ENCODE assay signal across 8 cellular contexts in the genomic region with DNA sequence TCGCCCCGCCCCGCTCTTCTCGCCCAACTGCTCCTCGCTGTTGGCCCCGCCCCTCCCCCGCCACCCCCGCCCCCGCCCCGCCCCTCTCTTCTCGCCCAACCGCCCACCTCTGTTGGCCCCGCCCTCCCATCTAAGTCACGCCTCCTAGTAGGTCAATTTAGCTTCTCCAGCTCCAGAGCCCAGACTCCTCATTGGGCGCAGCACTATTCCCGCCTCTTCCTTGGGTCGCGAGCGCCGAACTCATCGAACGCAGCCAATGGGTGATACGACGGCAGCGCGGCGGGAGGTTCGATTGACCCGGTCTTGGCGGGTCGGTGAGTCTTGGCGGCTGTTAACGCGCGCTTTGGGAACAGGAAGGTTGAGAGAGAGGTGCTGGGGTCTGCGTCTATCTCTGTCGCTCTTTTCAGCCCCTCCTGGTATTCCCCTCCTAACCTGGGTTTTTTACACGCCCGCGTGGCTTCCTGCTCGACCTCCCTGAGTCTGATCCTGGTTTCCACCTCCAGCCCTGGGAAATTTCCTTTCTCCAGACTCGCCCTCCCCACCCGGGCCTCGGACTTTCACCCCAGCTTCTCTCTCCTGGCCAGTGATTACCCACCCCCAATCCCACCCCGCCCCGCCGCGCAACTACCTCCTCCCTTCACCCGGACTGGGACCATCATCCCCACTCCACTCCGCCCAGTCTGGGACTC.
DNase-seq lines count a peak whose midpoint lies in the region; ATAC-seq and TF ChIP-seq lines count a peak whose summit lies in the region.

A gene (plus strand): TSS at position 331 of the 689 bp plus-strand sequence. CDS start 643 bp downstream, outside the sequence.

- H3K4me1 Mint-ChIP-seq in central memory CD8-positive, alpha-beta T cell: peaks cover 21% of the 10 kb centered on the region

- peaks cover 7% of the 10 kb centered on the region for H3K36me3 Mint-ChIP-seq in central memory CD8-positive, alpha-beta T cell (ENCODE audit: insufficient read depth)

- peak; percentile 93 for ATAC-seq in GM19035 (IDR thresholded peaks at IDR 0.05; ENCODE audit: unreplicated experiment)
- peak; percentile 90 for ATAC-seq in HG03342 (IDR thresholded peaks at IDR 0.05; ENCODE audit: unreplicated experiment)
- peak; percentile 97 for ATAC-seq in central memory CD8-positive, alpha-beta T cell (replicated peaks; ENCODE audit: extremely low read depth, poor library complexity, severe bottlenecking)

- peak within 1 kb of the TSS; percentile 83 for H3K4me3 Mint-ChIP-seq in central memory CD8-positive, alpha-beta T cell

- H3K27ac Mint-ChIP-seq in central memory CD8-positive, alpha-beta T cell (ENCODE audit: low read depth): peak within 1 kb of the TSS; percentile 67

- TF ChIP-seq CTCF in AG09319 (IDR thresholded peaks at IDR 0.05; ENCODE audit: low read depth, low read length): no peak

- no peaks in the 10 kb centered on the region for H3K9me3 Mint-ChIP-seq in central memory CD8-positive, alpha-beta T cell

- DNase-seq in AG09319 (ENCODE audit: extremely low read depth, low read depth) (peak; percentile 98), NCI-H446 (lab: John Stamatoyannopoulos, UW) (peak; percentile 98 to 99), iris pigment epithelial cell (ENCODE audit: low read depth) (peak; percentile 99)
- DNase-seq in activated CD4-positive, CD25-positive, alpha-beta regulatory T cell (lab: John Stamatoyannopoulos, UW): peak; percentile 89 to 94 (median 90)
- peak; percentile 91 to 94 for DNase-seq in central memory CD8-positive, alpha-beta T cell (ENCODE audit: low spot score in 2 of 2)
- peak; percentile 96 for DNase-seq in stimulated activated CD4-positive, alpha-beta T cell treated with anti-CD3 and anti-CD28 coated beads, Interleukin-12 subunit alpha, Interleukin-12 subunit beta, amount 100 ng/mL, for 4 hours

- no peaks in the 10 kb centered on the region for H3K27me3 Mint-ChIP-seq in central memory CD8-positive, alpha-beta T cell

Comparison
In these comparisons a context has a peak if more than half of its experiments do, and no peak if none do; other contexts are left out.
1. Peak in every context shown above with its lines: DNase-seq and ATAC-seq.